Comparison of ENCODE assay signal across 1 cellular context in the genomic region with DNA sequence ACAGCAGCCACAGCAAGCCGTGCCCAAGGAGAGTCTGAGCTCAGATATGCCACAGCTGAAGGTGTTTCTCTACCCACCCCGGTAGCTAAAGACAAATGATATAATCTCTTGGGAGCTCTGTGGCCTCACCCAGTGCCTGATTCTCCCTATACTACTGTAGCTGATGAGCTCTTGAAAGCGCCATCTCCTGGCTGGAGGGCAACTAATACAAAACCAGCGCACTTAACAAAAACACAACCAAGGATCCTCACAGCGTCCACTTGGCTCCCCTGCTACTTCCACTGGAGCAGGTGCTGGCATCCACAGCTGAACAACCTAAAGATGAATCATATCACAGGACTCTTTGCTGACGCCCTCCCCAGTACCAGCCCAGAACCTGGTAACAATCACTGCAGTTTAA.
TF ChIP-seq lines count a peak whose summit lies in the region.

No MANE protein-coding gene starts in this region.

TF ChIP-seq in WTC11, 78 proteins besides CTCF, POLR2A, EP300 and RAD21 (continued from another document):
- TF ChIP-seq STAT6 (CRISPR knock-in tag; conservative IDR thresholded peaks at IDR 0.05; ENCODE audit: low read depth): no peak
- no peak for TF ChIP-seq ZBTB21 (CRISPR knock-in tag; IDR thresholded peaks at IDR 0.05; ENCODE audit: borderline replicate concordance)
- TF ChIP-seq, protein P1, sequence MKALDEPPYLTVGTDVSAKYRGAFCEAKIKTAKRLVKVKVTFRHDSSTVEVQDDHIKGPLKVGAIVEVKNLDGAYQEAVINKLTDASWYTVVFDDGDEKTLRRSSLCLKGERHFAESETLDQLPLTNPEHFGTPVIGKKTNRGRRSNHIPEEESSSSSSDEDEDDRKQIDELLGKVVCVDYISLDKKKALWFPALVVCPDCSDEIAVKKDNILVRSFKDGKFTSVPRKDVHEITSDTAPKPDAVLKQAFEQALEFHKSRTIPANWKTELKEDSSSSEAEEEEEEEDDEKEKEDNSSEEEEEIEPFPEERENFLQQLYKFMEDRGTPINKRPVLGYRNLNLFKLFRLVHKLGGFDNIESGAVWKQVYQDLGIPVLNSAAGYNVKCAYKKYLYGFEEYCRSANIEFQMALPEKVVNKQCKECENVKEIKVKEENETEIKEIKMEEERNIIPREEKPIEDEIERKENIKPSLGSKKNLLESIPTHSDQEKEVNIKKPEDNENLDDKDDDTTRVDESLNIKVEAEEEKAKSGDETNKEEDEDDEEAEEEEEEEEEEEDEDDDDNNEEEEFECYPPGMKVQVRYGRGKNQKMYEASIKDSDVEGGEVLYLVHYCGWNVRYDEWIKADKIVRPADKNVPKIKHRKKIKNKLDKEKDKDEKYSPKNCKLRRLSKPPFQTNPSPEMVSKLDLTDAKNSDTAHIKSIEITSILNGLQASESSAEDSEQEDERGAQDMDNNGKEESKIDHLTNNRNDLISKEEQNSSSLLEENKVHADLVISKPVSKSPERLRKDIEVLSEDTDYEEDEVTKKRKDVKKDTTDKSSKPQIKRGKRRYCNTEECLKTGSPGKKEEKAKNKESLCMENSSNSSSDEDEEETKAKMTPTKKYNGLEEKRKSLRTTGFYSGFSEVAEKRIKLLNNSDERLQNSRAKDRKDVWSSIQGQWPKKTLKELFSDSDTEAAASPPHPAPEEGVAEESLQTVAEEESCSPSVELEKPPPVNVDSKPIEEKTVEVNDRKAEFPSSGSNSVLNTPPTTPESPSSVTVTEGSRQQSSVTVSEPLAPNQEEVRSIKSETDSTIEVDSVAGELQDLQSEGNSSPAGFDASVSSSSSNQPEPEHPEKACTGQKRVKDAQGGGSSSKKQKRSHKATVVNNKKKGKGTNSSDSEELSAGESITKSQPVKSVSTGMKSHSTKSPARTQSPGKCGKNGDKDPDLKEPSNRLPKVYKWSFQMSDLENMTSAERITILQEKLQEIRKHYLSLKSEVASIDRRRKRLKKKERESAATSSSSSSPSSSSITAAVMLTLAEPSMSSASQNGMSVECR (CRISPR knock-in tag; IDR thresholded peaks at IDR 0.05; ENCODE audit: borderline replicate concordance): no peak
- no peak for TF ChIP-seq CBFB (CRISPR knock-in tag; IDR thresholded peaks at IDR 0.05; ENCODE audit: low read depth)
- no peak for TF ChIP-seq ZNF138 (CRISPR knock-in tag; conservative IDR thresholded peaks at IDR 0.05)
- TF ChIP-seq, protein P2, sequence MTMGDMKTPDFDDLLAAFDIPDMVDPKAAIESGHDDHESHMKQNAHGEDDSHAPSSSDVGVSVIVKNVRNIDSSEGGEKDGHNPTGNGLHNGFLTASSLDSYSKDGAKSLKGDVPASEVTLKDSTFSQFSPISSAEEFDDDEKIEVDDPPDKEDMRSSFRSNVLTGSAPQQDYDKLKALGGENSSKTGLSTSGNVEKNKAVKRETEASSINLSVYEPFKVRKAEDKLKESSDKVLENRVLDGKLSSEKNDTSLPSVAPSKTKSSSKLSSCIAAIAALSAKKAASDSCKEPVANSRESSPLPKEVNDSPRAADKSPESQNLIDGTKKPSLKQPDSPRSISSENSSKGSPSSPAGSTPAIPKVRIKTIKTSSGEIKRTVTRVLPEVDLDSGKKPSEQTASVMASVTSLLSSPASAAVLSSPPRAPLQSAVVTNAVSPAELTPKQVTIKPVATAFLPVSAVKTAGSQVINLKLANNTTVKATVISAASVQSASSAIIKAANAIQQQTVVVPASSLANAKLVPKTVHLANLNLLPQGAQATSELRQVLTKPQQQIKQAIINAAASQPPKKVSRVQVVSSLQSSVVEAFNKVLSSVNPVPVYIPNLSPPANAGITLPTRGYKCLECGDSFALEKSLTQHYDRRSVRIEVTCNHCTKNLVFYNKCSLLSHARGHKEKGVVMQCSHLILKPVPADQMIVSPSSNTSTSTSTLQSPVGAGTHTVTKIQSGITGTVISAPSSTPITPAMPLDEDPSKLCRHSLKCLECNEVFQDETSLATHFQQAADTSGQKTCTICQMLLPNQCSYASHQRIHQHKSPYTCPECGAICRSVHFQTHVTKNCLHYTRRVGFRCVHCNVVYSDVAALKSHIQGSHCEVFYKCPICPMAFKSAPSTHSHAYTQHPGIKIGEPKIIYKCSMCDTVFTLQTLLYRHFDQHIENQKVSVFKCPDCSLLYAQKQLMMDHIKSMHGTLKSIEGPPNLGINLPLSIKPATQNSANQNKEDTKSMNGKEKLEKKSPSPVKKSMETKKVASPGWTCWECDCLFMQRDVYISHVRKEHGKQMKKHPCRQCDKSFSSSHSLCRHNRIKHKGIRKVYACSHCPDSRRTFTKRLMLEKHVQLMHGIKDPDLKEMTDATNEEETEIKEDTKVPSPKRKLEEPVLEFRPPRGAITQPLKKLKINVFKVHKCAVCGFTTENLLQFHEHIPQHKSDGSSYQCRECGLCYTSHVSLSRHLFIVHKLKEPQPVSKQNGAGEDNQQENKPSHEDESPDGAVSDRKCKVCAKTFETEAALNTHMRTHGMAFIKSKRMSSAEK (CRISPR knock-in tag; IDR thresholded peaks at IDR 0.05; ENCODE audit: borderline replicate concordance): no peak
- no peak for TF ChIP-seq EMX1 (CRISPR knock-in tag; IDR thresholded peaks at IDR 0.05)
- TF ChIP-seq, protein P3, sequence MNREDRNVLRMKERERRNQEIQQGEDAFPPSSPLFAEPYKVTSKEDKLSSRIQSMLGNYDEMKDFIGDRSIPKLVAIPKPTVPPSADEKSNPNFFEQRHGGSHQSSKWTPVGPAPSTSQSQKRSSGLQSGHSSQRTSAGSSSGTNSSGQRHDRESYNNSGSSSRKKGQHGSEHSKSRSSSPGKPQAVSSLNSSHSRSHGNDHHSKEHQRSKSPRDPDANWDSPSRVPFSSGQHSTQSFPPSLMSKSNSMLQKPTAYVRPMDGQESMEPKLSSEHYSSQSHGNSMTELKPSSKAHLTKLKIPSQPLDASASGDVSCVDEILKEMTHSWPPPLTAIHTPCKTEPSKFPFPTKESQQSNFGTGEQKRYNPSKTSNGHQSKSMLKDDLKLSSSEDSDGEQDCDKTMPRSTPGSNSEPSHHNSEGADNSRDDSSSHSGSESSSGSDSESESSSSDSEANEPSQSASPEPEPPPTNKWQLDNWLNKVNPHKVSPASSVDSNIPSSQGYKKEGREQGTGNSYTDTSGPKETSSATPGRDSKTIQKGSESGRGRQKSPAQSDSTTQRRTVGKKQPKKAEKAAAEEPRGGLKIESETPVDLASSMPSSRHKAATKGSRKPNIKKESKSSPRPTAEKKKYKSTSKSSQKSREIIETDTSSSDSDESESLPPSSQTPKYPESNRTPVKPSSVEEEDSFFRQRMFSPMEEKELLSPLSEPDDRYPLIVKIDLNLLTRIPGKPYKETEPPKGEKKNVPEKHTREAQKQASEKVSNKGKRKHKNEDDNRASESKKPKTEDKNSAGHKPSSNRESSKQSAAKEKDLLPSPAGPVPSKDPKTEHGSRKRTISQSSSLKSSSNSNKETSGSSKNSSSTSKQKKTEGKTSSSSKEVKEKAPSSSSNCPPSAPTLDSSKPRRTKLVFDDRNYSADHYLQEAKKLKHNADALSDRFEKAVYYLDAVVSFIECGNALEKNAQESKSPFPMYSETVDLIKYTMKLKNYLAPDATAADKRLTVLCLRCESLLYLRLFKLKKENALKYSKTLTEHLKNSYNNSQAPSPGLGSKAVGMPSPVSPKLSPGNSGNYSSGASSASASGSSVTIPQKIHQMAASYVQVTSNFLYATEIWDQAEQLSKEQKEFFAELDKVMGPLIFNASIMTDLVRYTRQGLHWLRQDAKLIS (CRISPR knock-in tag; IDR thresholded peaks at IDR 0.05; ENCODE audit: borderline replicate concordance): no peak
